In the genomic region with DNA sequence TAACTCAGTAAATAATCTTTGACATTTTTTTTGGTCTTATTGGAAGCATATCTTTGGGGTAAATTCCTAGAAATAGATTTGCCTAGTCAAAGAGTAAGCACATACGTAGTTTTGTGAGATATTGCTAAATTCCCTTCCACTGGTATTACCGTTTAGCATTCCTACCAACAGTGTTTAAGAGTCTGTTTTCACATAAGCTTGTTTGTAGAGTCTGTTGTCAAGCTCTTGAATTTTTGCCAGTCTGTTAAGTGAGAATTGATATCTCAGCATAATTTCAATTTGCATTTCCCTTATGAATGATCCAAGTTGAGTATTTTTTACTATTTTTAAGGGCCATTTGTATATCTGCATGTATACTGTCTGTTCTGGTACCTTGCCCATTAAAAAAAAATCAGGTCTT, we compare ENCODE assay signal across 1 cellular context.
TF ChIP-seq lines count a peak whose summit lies in the region.

No MANE protein-coding gene starts in this region.

TF ChIP-seq in IMR-90, 13 proteins besides CTCF, POLR2A, EP300 and RAD21:
- TF ChIP-seq BHLHE40 (IDR thresholded peaks at IDR 0.05; ENCODE audit: low read depth, low read length) (no peak), MAFK (IDR thresholded peaks at IDR 0.05; ENCODE audit: low read depth, low read length) (0 out of 2 replicates have a peak, but pooled peaks have one; percentile 13)
TF ChIP-seq in IMR-90: peak in this region for 1.
